In genomic region chr5:73960426-73960825, GRCh38 we compare ENCODE assay signal across 23 cellular contexts.
"Had no signal": no experiment of that assay in that cellular context is flagged by ENCODE, and none has a peak within 500 bp of the region (broad histone marks: within the 10 kb centered on the region; RNA-seq: fewer than 3 reads in every experiment).

No MANE protein-coding gene starts in this region.

- H3K4me3 Mint-ChIP-seq: activated naive CD8-positive, alpha-beta T cell treated with anti-CD3 and anti-CD28 coated beads for 36 hours; activated T-helper 17 cell treated with anti-CD3 and anti-CD28 coated beads, Interleukin-2, amount 50 U/mL, for 72 hours; dendritic cell treated with granulocyte-macrophage colony-stimulating factor and Interleukin-4, amounts not matched to agents 40 ng/mL and 50 ng/mL, for 4 days; natural killer cell treated with Interleukin-12 subunit alpha and Interleukin-12 subunit beta and Interleukin-15 and Interleukin-18, amount 100 ng/mL, for 72 hours had no signal

- FAIRE-seq: endometrium, kidney had no signal

- H3K27me3 ChIP-seq: cardiac muscle cell, foreskin keratinocyte, ovary, right atrium auricular region, spleen, upper lobe of left lung had no signal

- H3K27ac Mint-ChIP-seq: activated naive CD8-positive, alpha-beta T cell treated with anti-CD3 and anti-CD28 coated beads for 36 hours; activated T-helper 17 cell treated with anti-CD3 and anti-CD28 coated beads, Interleukin-2, amount 50 U/mL, for 72 hours; dendritic cell treated with granulocyte-macrophage colony-stimulating factor and Interleukin-4, amounts not matched to agents 40 ng/mL and 50 ng/mL, for 4 days; natural killer cell treated with Interleukin-12 subunit alpha and Interleukin-12 subunit beta and Interleukin-15 and Interleukin-18, amount 100 ng/mL, for 72 hours had no signal

- H3K9me3 ChIP-seq: lower lobe of right lung, ovary, psoas muscle, right atrium auricular region, spleen, thoracic aorta, upper lobe of left lung had no signal

- H3K4me3 ChIP-seq: cardiac muscle cell, lower lobe of right lung, ovary, psoas muscle, right atrium auricular region, spleen, thoracic aorta, upper lobe of left lung had no signal

- H3K36me3 ChIP-seq: cardiac muscle cell, lower lobe of right lung, ovary, right atrium auricular region, spleen, thoracic aorta, upper lobe of left lung had no signal

- H3K4me1 ChIP-seq: lower lobe of right lung, psoas muscle, right atrium auricular region, spleen, upper lobe of left lung had no signal

- H3K27ac ChIP-seq: cardiac muscle cell, foreskin keratinocyte, lower lobe of right lung, ovary, psoas muscle, right atrium auricular region, spleen, thoracic aorta, upper lobe of left lung had no signal

- H3K4me1 Mint-ChIP-seq: activated T-helper 17 cell treated with anti-CD3 and anti-CD28 coated beads, Interleukin-2, amount 50 U/mL, for 72 hours had no signal

- H3K9me3 Mint-ChIP-seq: activated naive CD8-positive, alpha-beta T cell treated with anti-CD3 and anti-CD28 coated beads for 36 hours; activated T-helper 17 cell treated with anti-CD3 and anti-CD28 coated beads, Interleukin-2, amount 50 U/mL, for 72 hours; dendritic cell treated with granulocyte-macrophage colony-stimulating factor and Interleukin-4, amounts not matched to agents 40 ng/mL and 50 ng/mL, for 4 days; natural killer cell treated with Interleukin-12 subunit alpha and Interleukin-12 subunit beta and Interleukin-15 and Interleukin-18, amount 100 ng/mL, for 72 hours had no signal

- ATAC-seq: activated T-helper 17 cell treated with anti-CD3 and anti-CD28 coated beads, Interleukin-2, amount 50 U/mL, for 72 hours; foreskin keratinocyte; lower lobe of right lung; natural killer cell treated with Interleukin-12 subunit alpha and Interleukin-12 subunit beta and Interleukin-15 and Interleukin-18, amount 100 ng/mL, for 72 hours; psoas muscle had no signal

- DNase-seq: activated CD4-positive, alpha-beta T cell treated with anti-CD3 and anti-CD28 coated beads for 1 hour; activated CD4-positive, alpha-beta T cell treated with anti-CD3 and anti-CD28 coated beads, Interleukin-2, amount 50 U/mL, for 1 hour; activated naive CD8-positive, alpha-beta T cell treated with anti-CD3 and anti-CD28 coated beads for 36 hours; activated T-cell treated with anti-CD3 and anti-CD28 coated beads, Interleukin-2, amount 50 U/mL, for 1 hour; amygdala; effector CD4-positive, alpha-beta T cell; foreskin keratinocyte; kidney; lower lobe of right lung; ovary; psoas muscle; spleen; stimulated activated CD4-positive, alpha-beta T cell treated with anti-CD3 and anti-CD28 coated beads, Interleukin-4, amount 100 ng/mL, for 1 hour; stimulated activated naive CD4-positive, alpha-beta T cell; T-helper 1 cell; upper lobe of left lung had no signal

- H3K36me3 Mint-ChIP-seq: activated naive CD8-positive, alpha-beta T cell treated with anti-CD3 and anti-CD28 coated beads for 36 hours; natural killer cell treated with Interleukin-12 subunit alpha and Interleukin-12 subunit beta and Interleukin-15 and Interleukin-18, amount 100 ng/mL, for 72 hours had no signal
